ENCODE assay signal across 15 cellular contexts in genomic region chr9:35760651-35761050, GRCh38. TPM values are rescaled to one million over a fixed set of nuclear protein-coding genes. Genes with fewer than 3 reads are reported as not detected.
DNase-seq lines count a peak whose midpoint lies in the region; ATAC-seq lines count a peak whose summit lies in the region.
"Had no signal": no experiment of that assay in that cellular context is flagged by ENCODE, and none has a peak within 500 bp of the region (broad histone marks: within the 10 kb centered on the region; RNA-seq: fewer than 3 reads in every experiment).

No MANE protein-coding gene starts in this region.

- no peak overlapping the region for H3K27ac Mint-ChIP-seq in activated CD4-positive, alpha-beta T cell treated with anti-CD3 and anti-CD28 coated beads, Interleukin-2, amount 10 ng/mL, durations not matched to agents 24 days and 14 days

- ATAC-seq in GM18873 (IDR thresholded peaks at IDR 0.05; ENCODE audit: low FRiP score, unreplicated experiment), result no peak
- ATAC-seq: heart left ventricle had no signal

- H3K4me3 Mint-ChIP-seq in activated CD4-positive, alpha-beta T cell treated with anti-CD3 and anti-CD28 coated beads, Interleukin-2, amount 10 ng/mL, durations not matched to agents 24 days and 14 days, result no peak overlapping the region

- H3K36me3 Mint-ChIP-seq in activated CD4-positive, alpha-beta T cell treated with anti-CD3 and anti-CD28 coated beads, Interleukin-2, amount 10 ng/mL, durations not matched to agents 24 days and 14 days (ENCODE audit: low read depth), result peaks cover 26% of the 10 kb centered on the region

- no peaks in the 10 kb centered on the region for H3K9me3 Mint-ChIP-seq in activated CD4-positive, alpha-beta T cell treated with anti-CD3 and anti-CD28 coated beads, Interleukin-2, amount 10 ng/mL, durations not matched to agents 24 days and 14 days

- in situ Hi-C loops in KBM-7 (cut with MboI; ENCODE audit: low pct_unique_long_range_greater_than_20kb, low sequenced_read_pairs), result no loop called here

- peaks cover 37% of the 10 kb centered on the region for H3K4me1 Mint-ChIP-seq in activated CD4-positive, alpha-beta T cell treated with anti-CD3 and anti-CD28 coated beads, Interleukin-2, amount 10 ng/mL, durations not matched to agents 24 days and 14 days

- H3K27me3 Mint-ChIP-seq in activated CD4-positive, alpha-beta T cell treated with anti-CD3 and anti-CD28 coated beads, Interleukin-2, amount 10 ng/mL, durations not matched to agents 24 days and 14 days, result no peaks in the 10 kb centered on the region

- peak; percentile 33 for DNase-seq in Ammon's horn (ENCODE audit: low spot score)
- peak; percentile 42 for DNase-seq in KBM-7
- peak; percentile 83 for DNase-seq in astrocyte of the hippocampus (ENCODE audit: low read depth, low spot score)
- peak; percentile 92 to 96 for DNase-seq in lung microvascular endothelial cell (ENCODE audit: low read depth in 2 of 2)
- DNase-seq in activated CD4-positive, alpha-beta T cell treated with anti-CD3 and anti-CD28 coated beads, Interleukin-2, amount 10 ng/mL, durations not matched to agents 24 days and 14 days, result no peak
- no peak for DNase-seq in SK-N-DZ (ENCODE audit: low spot score)
- no peak for DNase-seq in LoVo (ENCODE audit: low spot score)
- DNase-seq: activated gamma-delta T cell, BE2C, GM23248, heart left ventricle, mesendoderm, NCI-H345, sigmoid colon had no signal

- intact Hi-C loops in activated CD4-positive, alpha-beta T cell treated with anti-CD3 and anti-CD28 coated beads, Interleukin-2, amount 10 ng/mL, durations not matched to agents 24 days and 14 days (cut with micrococcal nuclease), result no loop called here

RNA-seq across cellular contexts. Expression of gene MSMP, which starts 6.6 kb away (rescaled TPM):
- 60.9 and 61.5 TPM in 2 replicates for total RNA-seq in lung microvascular endothelial cell
- 0.88 TPM in 1 of 2 replicates, not detected in the other for total RNA-seq in activated CD4-positive, alpha-beta T cell treated with anti-CD3 and anti-CD28 coated beads, Interleukin-2, amount 10 ng/mL, durations not matched to agents 24 days and 14 days
- not detected in 2 replicates for polyA plus RNA-seq in SK-N-DZ (2014; cell fraction: cytosol; rRNA removed)
- polyA plus RNA-seq in SK-N-DZ (2014; cell fraction: nucleus; rRNA removed), result not detected in 2 replicates
- total RNA-seq: GM23248, heart left ventricle, sigmoid colon had no signal
- polyA plus RNA-seq: GM23248 had no signal

RNA-seq across cellular contexts. Expression of gene RGP1, which starts 11.6 kb away (rescaled TPM):
- 8.1 and 10.1 TPM in 2 replicates for total RNA-seq in lung microvascular endothelial cell
- 16.3 and 16.7 TPM in 2 replicates for total RNA-seq in activated CD4-positive, alpha-beta T cell treated with anti-CD3 and anti-CD28 coated beads, Interleukin-2, amount 10 ng/mL, durations not matched to agents 24 days and 14 days
- 11.0 and 12.5 TPM in 2 replicates for polyA plus RNA-seq in SK-N-DZ (2014; cell fraction: cytosol; rRNA removed)
- 14.0 and 18.3 TPM in 2 replicates for polyA plus RNA-seq in SK-N-DZ (2014; cell fraction: nucleus; rRNA removed)

RNA-seq across cellular contexts. Expression of gene GBA2, which starts 11.6 kb away (rescaled TPM):
- total RNA-seq in lung microvascular endothelial cell, result 42.5 and 54.0 TPM in 2 replicates
- 46.7 and 50.1 TPM in 2 replicates for total RNA-seq in activated CD4-positive, alpha-beta T cell treated with anti-CD3 and anti-CD28 coated beads, Interleukin-2, amount 10 ng/mL, durations not matched to agents 24 days and 14 days
- polyA plus RNA-seq in SK-N-DZ (2014; cell fraction: cytosol; rRNA removed), result 53.5 and 62.8 TPM in 2 replicates
- 357 and 473 TPM in 2 replicates for polyA plus RNA-seq in SK-N-DZ (2014; cell fraction: nucleus; rRNA removed)

RNA-seq across cellular contexts. Expression of gene CREB3, which starts 28.2 kb away (rescaled TPM):
- 34.4 and 36.7 TPM in 2 replicates for total RNA-seq in lung microvascular endothelial cell
- total RNA-seq in activated CD4-positive, alpha-beta T cell treated with anti-CD3 and anti-CD28 coated beads, Interleukin-2, amount 10 ng/mL, durations not matched to agents 24 days and 14 days, result 27.0 and 27.6 TPM in 2 replicates
- polyA plus RNA-seq in SK-N-DZ (2014; cell fraction: cytosol; rRNA removed), result 45.0 and 48.4 TPM in 2 replicates
- polyA plus RNA-seq in SK-N-DZ (2014; cell fraction: nucleus; rRNA removed), result 28.7 and 30.2 TPM in 2 replicates

RNA-seq across cellular contexts. Expression of gene TLN1, which starts 28.7 kb away (rescaled TPM):
- total RNA-seq in lung microvascular endothelial cell, result 165 and 180 TPM in 2 replicates
- 220 and 243 TPM in 2 replicates for total RNA-seq in activated CD4-positive, alpha-beta T cell treated with anti-CD3 and anti-CD28 coated beads, Interleukin-2, amount 10 ng/mL, durations not matched to agents 24 days and 14 days
- polyA plus RNA-seq in SK-N-DZ (2014; cell fraction: cytosol; rRNA removed), result 43.1 and 44.7 TPM in 2 replicates
- 48.0 and 63.3 TPM in 2 replicates for polyA plus RNA-seq in SK-N-DZ (2014; cell fraction: nucleus; rRNA removed)

Comparison
In these comparisons a context has a peak if more than half of its experiments do, and no peak if none do; other contexts are left out.
1. DNase-seq: peak in Ammon's horn (single experiment), KBM-7 (single experiment), astrocyte of the hippocampus (single experiment) and lung microvascular endothelial cell (2 of 2); none in activated CD4-positive, alpha-beta T cell treated with anti-CD3 and anti-CD28 coated beads, Interleukin-2, amount 10 ng/mL, durations not matched to agents 24 days and 14 days (single experiment), SK-N-DZ (single experiment) and LoVo (single experiment).
2. RNA of gene MSMP, which starts 6.6 kb away (total RNA-seq): 60.9 to 61.5 TPM in lung microvascular endothelial cell; 0.88 TPM in activated CD4-positive, alpha-beta T cell treated with anti-CD3 and anti-CD28 coated beads, Interleukin-2, amount 10 ng/mL, durations not matched to agents 24 days and 14 days; every median in the first group is over 10 times any median in the second.